9 cellular contexts compared by ENCODE assay signal in genomic region chr1:97138515-97139032, GRCh38.
DNase-seq lines count a peak whose midpoint lies in the region; ATAC-seq and TF ChIP-seq lines count a peak whose summit lies in the region.
"Had no signal": no experiment of that assay in that cellular context is flagged by ENCODE, and none has a peak within 500 bp of the region (broad histone marks: within the 10 kb centered on the region; RNA-seq: fewer than 3 reads in every experiment).

No MANE protein-coding gene starts in this region.

- peak overlapping the region in 50 of 59 donors; percentile 1 to 86 (median 62) for H3K27ac ChIP-seq in dorsolateral prefrontal cortex
- H3K27ac ChIP-seq: SJCRH30 had no signal

- peak; percentile 34 for ATAC-seq in HG03342 (IDR thresholded peaks at IDR 0.05; ENCODE audit: unreplicated experiment)
- no peak for ATAC-seq in HG03521 (IDR thresholded peaks at IDR 0.05; ENCODE audit: unreplicated experiment)

- DNase-seq in NCI-H748 (lab: John Stamatoyannopoulos, UW; ENCODE audit: unreplicated experiment) (peak; percentile 19), NCI-H748 treated with DMSO at 0.1 percent for 48 hours (lab: John Stamatoyannopoulos, UW) (no peak), dorsolateral prefrontal cortex (no peak), superior temporal gyrus (ENCODE audit: extremely low spot score) (peak; percentile 60), SW480 (ENCODE audit: low spot score) (no peak)
- no peak for DNase-seq in effector CD4-positive, alpha-beta T cell

- H3K27me3 ChIP-seq in dorsolateral prefrontal cortex, result no peaks in the 10 kb centered on the region
- H3K27me3 ChIP-seq: SJCRH30 had no signal

- peak in 13 of 56 donors; percentile 1 to 59 (median 16) for TF ChIP-seq CTCF in dorsolateral prefrontal cortex (IDR thresholded peaks at IDR 0.05 in 54 of 56, conservative IDR thresholded peaks at IDR 0.05 in 2 of 56; ENCODE audit: low read depth in 1 of 56, partially characterized antibody in 56 of 56)

- intact Hi-C loops in dorsolateral prefrontal cortex (cut with DNase I), result loop anchor here in 1 of 2 donors (10.0 kb wide), 1 partner anchor 366 kb away; no protein-coding TSS in a partner anchor

- H3K4me3 ChIP-seq in dorsolateral prefrontal cortex, result peak overlapping the region in 35 of 59 donors; percentile 1 to 46 (median 26)
- H3K4me3 ChIP-seq: SJCRH30 had no signal

Comparison
In these comparisons a context has a peak if more than half of its experiments do, and no peak if none do; other contexts are left out.
1. DNase-seq: peak in NCI-H748 (single experiment) and superior temporal gyrus (single experiment); none in NCI-H748 treated with DMSO at 0.1 percent for 48 hours (single experiment), dorsolateral prefrontal cortex (0 of 10), effector CD4-positive, alpha-beta T cell (single experiment) and SW480 (single experiment).